ENCODE assay signal across 2 cellular contexts in genomic region chr14:68740798-68741480, GRCh38.
TF ChIP-seq lines count a peak whose summit lies in the region.

No MANE protein-coding gene starts in this region.

TF ChIP-seq in IMR-90, 13 proteins besides CTCF, POLR2A, EP300 and RAD21:
- TF ChIP-seq SMC3 (IDR thresholded peaks at IDR 0.05; ENCODE audit: low read depth, low read length) (no peak), CHD1 (IDR thresholded peaks at IDR 0.05; ENCODE audit: low read depth, low read length) (no peak), MXI1 (IDR thresholded peaks at IDR 0.05; ENCODE audit: borderline replicate concordance, low read depth, low read length) (no peak), BHLHE40 (IDR thresholded peaks at IDR 0.05; ENCODE audit: low read depth, low read length) (no peak), RCOR1 (IDR thresholded peaks at IDR 0.05; ENCODE audit: insufficient replicate concordance, low read length) (no peak), ELK1 (IDR thresholded peaks at IDR 0.05; ENCODE audit: borderline replicate concordance, low read depth, low read length) (no peak), CEBPB (IDR thresholded peaks at IDR 0.05; ENCODE audit: low read depth, low read length) (no peak), MAZ (IDR thresholded peaks at IDR 0.05; ENCODE audit: borderline replicate concordance, low read depth, low read length) (no peak), RFX5 (IDR thresholded peaks at IDR 0.05; ENCODE audit: low read depth, low read length) (no peak), MAFK (IDR thresholded peaks at IDR 0.05; ENCODE audit: low read depth, low read length) (no peak), NFE2L2 (IDR thresholded peaks at IDR 0.05; ENCODE audit: low read depth, low read length) (no peak), FOS (IDR thresholded peaks at IDR 0.05; ENCODE audit: low read depth, low read length) (no peak), USF2 (IDR thresholded peaks at IDR 0.05; ENCODE audit: low read depth, low read length) (no peak)
TF ChIP-seq in IMR-90: peak in this region for 0.

TF ChIP-seq in K562, 482 proteins besides CTCF, POLR2A, EP300 and RAD21 (continues in another document):
- TF ChIP-seq NFXL1 (CRISPR knock-in tag; IDR thresholded peaks at IDR 0.05) (no peak), ZNF766 (CRISPR knock-in tag; conservative IDR thresholded peaks at IDR 0.05) (no peak), GMEB1 (CRISPR knock-in tag; IDR thresholded peaks at IDR 0.05) (no peak), ZBTB1 (CRISPR knock-in tag; IDR thresholded peaks at IDR 0.05; ENCODE audit: borderline replicate concordance, low read depth) (no peak), CREB5 (CRISPR knock-in tag; IDR thresholded peaks at IDR 0.05) (no peak), MEF2A (IDR thresholded peaks at IDR 0.05; ENCODE audit: control insufficient read depth, low read depth, low read length) (no peak), RBM25 (IDR thresholded peaks at IDR 0.05; ENCODE audit: low read depth, low read length, severe bottlenecking) (peak; percentile 75), CBX3 (IDR thresholded peaks at IDR 0.05; ENCODE audit: borderline replicate concordance in 1 of 2, low read length in 2 of 2) (peak in 1 of 2 experiments; percentile 79; a peak in 1 of 3 replicates), KDM1A (IDR thresholded peaks at IDR 0.05) (peak in 1 of 2 experiments; percentile 41; a peak in 1 of 4 replicates), NR3C1 (CRISPR knock-in tag; IDR thresholded peaks at IDR 0.05) (no peak), ZFP1 (CRISPR knock-in tag; IDR thresholded peaks at IDR 0.05) (no peak), NCOR1 (IDR thresholded peaks at IDR 0.05) (peak; percentile 20; the same call in 1 of the 2 replicates), HDAC1 (IDR thresholded peaks at IDR 0.05) (no peak), MCM5 (IDR thresholded peaks at IDR 0.05; ENCODE audit: low read depth) (no peak), NCOA1 (IDR thresholded peaks at IDR 0.05; ENCODE audit: low read depth) (no peak), BCOR (IDR thresholded peaks at IDR 0.05) (peak; percentile 56; the same call in 1 of the 2 replicates), LCOR (CRISPR knock-in tag; IDR thresholded peaks at IDR 0.05) (no peak), E4F1 (CRISPR knock-in tag; IDR thresholded peaks at IDR 0.05; ENCODE audit: borderline replicate concordance) (no peak), TRIM28 (IDR thresholded peaks at IDR 0.05) (0 out of 2 replicates have a peak, but pooled peaks have one; percentile 47), CBFA2T3 (IDR thresholded peaks at IDR 0.05) (peak; percentile 65), RCOR1 (IDR thresholded peaks at IDR 0.05; ENCODE audit: borderline replicate concordance in 1 of 2, low read depth in 2 of 2, low read length in 2 of 2) (no peak), HDAC2 (IDR thresholded peaks at IDR 0.05) (no peak), FOXA3 (CRISPR knock-in tag; conservative IDR thresholded peaks at IDR 0.05 in 1 of 2, IDR thresholded peaks at IDR 0.05 in 1 of 2) (no peak), TOE1 (IDR thresholded peaks at IDR 0.05; ENCODE audit: borderline replicate concordance) (no peak), TOE1 (CRISPR knock-in tag; IDR thresholded peaks at IDR 0.05; ENCODE audit: borderline replicate concordance, low read depth) (no peak), NBN (IDR thresholded peaks at IDR 0.05; ENCODE audit: low read depth) (no peak), MCM7 (IDR thresholded peaks at IDR 0.05) (no peak), CCAR2 (IDR thresholded peaks at IDR 0.05; ENCODE audit: low read depth, low read length) (no peak), ZNF24 (IDR thresholded peaks at IDR 0.05) (no peak), YBX1 (IDR thresholded peaks at IDR 0.05) (no peak), SFPQ (IDR thresholded peaks at IDR 0.05; ENCODE audit: low read depth, low read length) (no peak), CTCFL (IDR thresholded peaks at IDR 0.05; ENCODE audit: borderline replicate concordance, insufficient read depth, low read depth, low read length, poor library complexity, severe bottlenecking) (no peak), TEAD1 (CRISPR knock-in tag; IDR thresholded peaks at IDR 0.05) (no peak), EWSR1 (IDR thresholded peaks at IDR 0.05; ENCODE audit: borderline replicate concordance, low read depth, partially characterized antibody) (no peak), ZBTB49 (CRISPR knock-in tag; IDR thresholded peaks at IDR 0.05; ENCODE audit: borderline replicate concordance) (no peak), SAFB2 (IDR thresholded peaks at IDR 0.05; ENCODE audit: borderline replicate concordance, low read depth, low read length, severe bottlenecking) (no peak), CBFA2T2 (conservative IDR thresholded peaks at IDR 0.05) (0 out of 2 replicates have a peak, but pooled peaks have one; percentile 15), RBM14 (IDR thresholded peaks at IDR 0.05; ENCODE audit: borderline replicate concordance, insufficient read depth, low read depth, low read length) (no peak), ATF3 (IDR thresholded peaks at IDR 0.05) (peak; percentile 38; the same call in 1 of the 2 replicates), ATF3 (CRISPR knock-in tag; conservative IDR thresholded peaks at IDR 0.05) (no peak), ARID1B (IDR thresholded peaks at IDR 0.05) (peak; percentile 34; the same call in 1 of the 2 replicates), GATAD2B (IDR thresholded peaks at IDR 0.05; ENCODE audit: borderline replicate concordance) (no peak), FOXO4 (CRISPR knock-in tag; IDR thresholded peaks at IDR 0.05) (no peak), ZNF12 (CRISPR knock-in tag; IDR thresholded peaks at IDR 0.05) (peak; percentile 100), SRSF1 (IDR thresholded peaks at IDR 0.05; ENCODE audit: low read depth, low read length) (no peak), JUN (IDR thresholded peaks at IDR 0.05; ENCODE audit: borderline replicate concordance, low read depth, low read length) (no peak), JUN (CRISPR knock-in tag; IDR thresholded peaks at IDR 0.05; ENCODE audit: borderline replicate concordance) (no peak), SETDB1 (IDR thresholded peaks at IDR 0.05; ENCODE audit: low read length) (no peak), TAF9B (IDR thresholded peaks at IDR 0.05; ENCODE audit: partially characterized antibody) (no peak)
